ENCODE assay signal across 23 cellular contexts in genomic region chr1:234150892-234151291, GRCh38.
"Had no signal": no experiment of that assay in that cellular context is flagged by ENCODE, and none has a peak within 500 bp of the region (broad histone marks: within the 10 kb centered on the region; RNA-seq: fewer than 3 reads in every experiment).

No MANE protein-coding gene starts in this region.

- H3K9ac ChIP-seq: KMS-11 had no signal

- H3K9me3 Mint-ChIP-seq: activated naive CD4-positive, alpha-beta T cell treated with anti-CD3 and anti-CD28 coated beads, Interleukin-2, amount 50 U/mL, for 24 hours had no signal

- H3K4me3 Mint-ChIP-seq: activated CD4-positive, alpha-beta memory T cell treated with anti-CD3 and anti-CD28 coated beads, Interleukin-2, amount 10 ng/mL, durations not matched to agents 7 days and 5 days; activated CD4-positive, alpha-beta T cell treated with anti-CD3 and anti-CD28 coated beads for 36 hours; activated naive CD4-positive, alpha-beta T cell treated with anti-CD3 and anti-CD28 coated beads, Interleukin-2, amount 50 U/mL, for 24 hours had no signal

- H3K9me3 ChIP-seq: SJSA1 had no signal

- H3K4me1 Mint-ChIP-seq: activated naive CD4-positive, alpha-beta T cell treated with anti-CD3 and anti-CD28 coated beads, Interleukin-2, amount 50 U/mL, for 24 hours had no signal

- H3K36me3 ChIP-seq: SJSA1 had no signal

- H3K27ac Mint-ChIP-seq: activated CD4-positive, alpha-beta memory T cell treated with anti-CD3 and anti-CD28 coated beads, Interleukin-2, amount 10 ng/mL, durations not matched to agents 7 days and 5 days; activated CD4-positive, alpha-beta T cell treated with anti-CD3 and anti-CD28 coated beads for 36 hours; activated naive CD4-positive, alpha-beta T cell treated with anti-CD3 and anti-CD28 coated beads, Interleukin-2, amount 50 U/mL, for 24 hours; activated T-cell treated with anti-CD3 and anti-CD28 coated beads, Interleukin-2, amount 50 U/mL, for 72 hours had no signal

- H3K4me3 ChIP-seq: SJSA1 had no signal

- H3K4me1 ChIP-seq: SJSA1 had no signal

- H3K27ac ChIP-seq: KMS-11, SJSA1, VCaP had no signal

- H3K4me2 ChIP-seq: KMS-11 had no signal

- ATAC-seq: activated CD4-positive, alpha-beta T cell treated with anti-CD3 and anti-CD28 coated beads for 36 hours; activated T-cell treated with anti-CD3 and anti-CD28 coated beads, Interleukin-2, amount 50 U/mL, for 72 hours; PC-3; SK-N-SH treated with all-trans-retinoic acid at 6 μM for 48 hours had no signal

- DNase-seq: activated CD4-positive, alpha-beta memory T cell treated with anti-CD3 and anti-CD28 coated beads, Interleukin-2, amount 10 ng/mL, durations not matched to agents 7 days and 5 days; activated CD4-positive, alpha-beta T cell treated with anti-CD3 and anti-CD28 coated beads for 36 hours; activated CD4-positive, alpha-beta T cell treated with anti-CD3 and anti-CD28 coated beads, Interleukin-2, amount 50 U/mL, for 1 hour; activated naive CD4-positive, alpha-beta T cell; activated T-cell treated with anti-CD3 and anti-CD28 coated beads, Interleukin-2, amount 50 U/mL, for 72 hours; aorta; central memory CD4-positive, alpha-beta T cell; NCI-H1092; NCI-H1417; NCI-H2029; NCI-H2107; NCI-H2171 treated with DMSO at 0.1 percent for 48 hours; NCI-H345; NCI-H510A treated with DMSO at 0.1 percent for 48 hours; NCI-H69; PC-3; SHP77; SW 1271 had no signal

- H3K27me3 ChIP-seq: SJSA1 had no signal
